In the genomic region with DNA sequence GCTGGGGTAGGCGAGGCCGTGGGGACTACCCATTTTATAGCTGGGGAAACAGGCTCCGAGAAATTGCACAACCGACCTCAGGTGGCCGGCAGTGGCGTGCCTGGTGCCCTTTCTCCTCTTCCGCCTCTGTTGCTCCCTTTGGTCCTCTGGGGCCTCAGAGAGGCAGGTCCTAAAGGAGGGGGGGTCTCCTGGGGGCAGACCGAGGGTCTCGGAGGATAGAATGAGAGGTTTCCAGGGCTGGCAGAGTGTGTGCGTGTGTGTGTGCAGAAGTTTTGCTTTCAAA, we compare ENCODE assay signal across 19 cellular contexts. TPM values are rescaled to one million over a fixed set of nuclear protein-coding genes. Genes with fewer than 3 reads are reported as not detected.
DNase-seq lines count a peak whose midpoint lies in the region; TF ChIP-seq lines count a peak whose summit lies in the region.
"Had no signal": no experiment of that assay in that cellular context is flagged by ENCODE, and none has a peak within 500 bp of the region (broad histone marks: within the 10 kb centered on the region; RNA-seq: fewer than 3 reads in every experiment).

No MANE protein-coding gene starts in this region.

- peak in 1 of 2 experiments; percentile 71 for DNase-seq in HL-60 (ENCODE audit: low read depth in 1 of 2, low spot score in 1 of 2)
- DNase-seq in chondrocyte (ENCODE audit: low spot score): no peak
- no peak for DNase-seq in neural progenitor cell (ENCODE audit: low spot score)
- no peak for DNase-seq in right atrium auricular region (ENCODE audit: low spot score)
- DNase-seq in COR-L47 (lab: John Stamatoyannopoulos, UW): no peak
- DNase-seq in GM10248 (ENCODE audit: extremely low spot score): no peak
- DNase-seq: ACHN, DMS79 treated with DMSO at 0.1 percent for 48 hours, H9, MM.1S, NCI-H1694 treated with DMSO at 0.1 percent for 48 hours, NCI-H2107, NCI-H510A, NCI-H774, PC-9 had no signal

- H3K9me3 Mint-ChIP-seq in chondrocyte (ENCODE audit: low read depth) (no peaks in the 10 kb centered on the region), neural progenitor cell (no peaks in the 10 kb centered on the region)
- H3K9me3 Mint-ChIP-seq: H9 had no signal

- peak overlapping the region in 6 of 10 experiments; percentile 15 to 52 (median 32); a peak in 7 of 20 replicates for H3K4me3 ChIP-seq in BLaER1 treated with 17β-estradiol and CSF1 and Interleukin-3, amounts not matched to agents 10 nM and 100 nM
- H3K4me3 ChIP-seq in HL-60 (replicated peaks; ENCODE audit: insufficient read depth, low read length): no peak overlapping the region
- H3K4me3 ChIP-seq in neural progenitor cell: no peak overlapping the region
- H3K4me3 ChIP-seq in right atrium auricular region: no peak overlapping the region
- H3K4me3 ChIP-seq: PC-9, SJSA1 had no signal

- peak overlapping the region; percentile 42 to 83 (median 75); a peak in 20 of 22 replicates for H3K27ac ChIP-seq in BLaER1 treated with 17β-estradiol and CSF1 and Interleukin-3, amounts not matched to agents 10 nM and 100 nM
- H3K27ac ChIP-seq in HL-60 (replicated peaks) (peak overlapping the region; percentile 50), neural progenitor cell (peak overlapping the region; percentile 37), right atrium auricular region (no peak overlapping the region)
- H3K27ac ChIP-seq: PC-9 had no signal

- peaks cover 20% of the 10 kb centered on the region for H3K4me1 Mint-ChIP-seq in chondrocyte (ENCODE audit: low read depth)
- H3K4me1 Mint-ChIP-seq in neural progenitor cell: no peaks in the 10 kb centered on the region

- peak overlapping the region; percentile 52 to 72 (median 62); a peak in 19 of 22 replicates for H3K9ac ChIP-seq in BLaER1 treated with 17β-estradiol and CSF1 and Interleukin-3, amounts not matched to agents 10 nM and 100 nM
- H3K9ac ChIP-seq in neural progenitor cell: no peak overlapping the region

- no peaks in the 10 kb centered on the region for H3K27me3 ChIP-seq in BLaER1 treated with 17β-estradiol and CSF1 and Interleukin-3, amounts not matched to agents 10 nM and 100 nM
- H3K27me3 ChIP-seq in HL-60 (ENCODE audit: insufficient read depth, poor library complexity, severe bottlenecking): no peaks in the 10 kb centered on the region
- H3K27me3 ChIP-seq in neural progenitor cell: no peaks in the 10 kb centered on the region
- H3K27me3 ChIP-seq in right atrium auricular region: no peaks in the 10 kb centered on the region
- H3K27me3 ChIP-seq: SJSA1 had no signal

- no peak overlapping the region for H3K4me3 Mint-ChIP-seq in chondrocyte (ENCODE audit: unreplicated experiment)
- H3K4me3 Mint-ChIP-seq in neural progenitor cell: no peak overlapping the region
- H3K4me3 Mint-ChIP-seq: CD14-positive monocyte, H9 had no signal

- H3K9me3 ChIP-seq in BLaER1 treated with 17β-estradiol and CSF1 and Interleukin-3, amounts not matched to agents 10 nM and 100 nM (replicated peaks in 1 of 11): no peaks in the 10 kb centered on the region
- H3K9me3 ChIP-seq in neural progenitor cell (ENCODE audit: low read depth) (no peaks in the 10 kb centered on the region), right atrium auricular region (no peaks in the 10 kb centered on the region)
- H3K9me3 ChIP-seq: SJSA1 had no signal

- peak overlapping the region; percentile 51 for H3K27ac Mint-ChIP-seq in chondrocyte (ENCODE audit: unreplicated experiment)
- H3K27ac Mint-ChIP-seq in neural progenitor cell: no peak overlapping the region

- peaks cover 13% of the 10 kb centered on the region for H3K79me2 ChIP-seq in neural progenitor cell (ENCODE audit: low read depth)

- POLR2A ChIA-PET in GM10248 (lab: Yijun Ruan, JAX): interaction anchor here (0.5 kb wide), 1 partner anchor 19 kb away, joined by 4 read pairs; no protein-coding TSS in a partner anchor

- peaks cover 21 to 59% (median 43%) of the 10 kb centered on the region in 10 experiments for H3K4me1 ChIP-seq in BLaER1 treated with 17β-estradiol and CSF1 and Interleukin-3, amounts not matched to agents 10 nM and 100 nM
- H3K4me1 ChIP-seq in neural progenitor cell (no peaks in the 10 kb centered on the region), right atrium auricular region (peaks cover 0 to 15% of the 10 kb centered on the region in 2 donors)

- no peak overlapping the region for H2AFZ ChIP-seq in neural progenitor cell (replicated peaks)
- H2AFZ ChIP-seq: PC-9 had no signal

- H3F3A ChIP-seq in neural progenitor cell (ENCODE audit: low read depth): peaks cover 6% of the 10 kb centered on the region

- H3K36me3 Mint-ChIP-seq in chondrocyte (ENCODE audit: low read depth): peaks cover 7% of the 10 kb centered on the region
- peaks cover 9% of the 10 kb centered on the region for H3K36me3 Mint-ChIP-seq in neural progenitor cell

- TF ChIP-seq CTCF in HL-60 (IDR thresholded peaks at IDR 0.05; ENCODE audit: insufficient read depth, low read length) (no peak), chondrocyte (IDR thresholded peaks at IDR 0.05) (no peak), neural progenitor cell (IDR thresholded peaks at IDR 0.05) (no peak), right atrium auricular region (IDR thresholded peaks at IDR 0.05) (no peak), GM10248 (IDR thresholded peaks at IDR 0.05; ENCODE audit: control extremely low read depth, extremely low read depth, low read depth, missing control alignments) (no peak)

- no peaks in the 10 kb centered on the region for H3K27me3 Mint-ChIP-seq in chondrocyte (ENCODE audit: low read depth)
- peaks cover 5% of the 10 kb centered on the region for H3K27me3 Mint-ChIP-seq in neural progenitor cell (ENCODE audit: insufficient read depth, low read depth)

- CTCF ChIA-PET in GM10248 (lab: Yijun Ruan, JAX): no interaction called here

- H3K36me3 ChIP-seq in BLaER1 treated with 17β-estradiol and CSF1 and Interleukin-3, amounts not matched to agents 10 nM and 100 nM: peaks cover 52 to 86% (median 67%) of the 10 kb centered on the region in 11 experiments
- H3K36me3 ChIP-seq in neural progenitor cell: no peaks in the 10 kb centered on the region
- peaks cover 42% of the 10 kb centered on the region for H3K36me3 ChIP-seq in right atrium auricular region

- H4K20me1 ChIP-seq in BLaER1 treated with 17β-estradiol and CSF1 and Interleukin-3, amounts not matched to agents 10 nM and 100 nM: peaks cover 25 to 74% (median 42%) of the 10 kb centered on the region in 11 experiments
- peaks cover 44% of the 10 kb centered on the region for H4K20me1 ChIP-seq in neural progenitor cell (ENCODE audit: low read depth)

- peak overlapping the region; percentile 58 to 94 (median 86) for H3K4me2 ChIP-seq in BLaER1 treated with 17β-estradiol and CSF1 and Interleukin-3, amounts not matched to agents 10 nM and 100 nM
- no peak overlapping the region for H3K4me2 ChIP-seq in neural progenitor cell
- H3K4me2 ChIP-seq: PC-9 had no signal

RNA-seq across cellular contexts. Expression of a gene that starts 11.3 kb away (rescaled TPM):
- total RNA-seq in chondrocyte: 42.9 to 53.0 TPM (median 45.6 TPM) in 3 replicates
- total RNA-seq in neural progenitor cell (ENCODE audit: low replicate concordance): 36.5 and 51.2 TPM in 2 replicates
- 10 to 100 TPM; 33.1 to 39.2 TPM for total RNA-seq in right atrium auricular region

RNA-seq across cellular contexts. Expression of a gene that starts 11.4 kb away (rescaled TPM):
- 38.4 to 67.1 TPM (median 58.5 TPM) in 3 replicates for total RNA-seq in chondrocyte
- total RNA-seq in neural progenitor cell (ENCODE audit: low replicate concordance): 13.7 and 55.4 TPM in 2 replicates
- total RNA-seq in right atrium auricular region: 100 to 1,000 TPM in 1 of 2 donors, 10 to 100 TPM in 1; 35.4 to 139 TPM

RNA-seq across cellular contexts. Expression of a gene that starts 20.8 kb away (rescaled TPM):
- 45.2 to 49.5 TPM (median 47.3 TPM) in 3 replicates for total RNA-seq in chondrocyte
- total RNA-seq in neural progenitor cell (ENCODE audit: low replicate concordance): 34.7 and 108 TPM in 2 replicates
- 10 to 100 TPM; 25.4 to 27.3 TPM for total RNA-seq in right atrium auricular region

RNA-seq across cellular contexts. Expression of a gene that starts 22.3 kb away (rescaled TPM):
- total RNA-seq in chondrocyte (25.4 to 35.8 TPM (median 28.9 TPM) in 3 replicates), neural progenitor cell (ENCODE audit: low replicate concordance) (30.2 and 49.0 TPM in 2 replicates), right atrium auricular region (10 to 100 TPM; 13.6 to 15.0 TPM)

RNA-seq across cellular contexts. Expression of a gene that starts 36.2 kb away (rescaled TPM):
- total RNA-seq in chondrocyte: 0.38 to 0.47 TPM in 2 of 3 replicates, not detected in the other
- total RNA-seq in neural progenitor cell (ENCODE audit: low replicate concordance): 0.88 and 2.2 TPM in 2 replicates
- 10 to 100 TPM; 10.2 to 15.3 TPM for total RNA-seq in right atrium auricular region
- total RNA-seq: LHCN-M2, SJSA1 had no signal

Comparison
In these comparisons a context has a peak if more than half of its experiments do, and no peak if none do; other contexts are left out.
1. H3K27ac ChIP-seq: peak in BLaER1 treated with 17β-estradiol and CSF1 and Interleukin-3, amounts not matched to agents 10 nM and 100 nM (11 of 11), HL-60 (single experiment) and neural progenitor cell (single experiment); none in right atrium auricular region (0 of 2).
2. H3K4me3 ChIP-seq: peak in BLaER1 treated with 17β-estradiol and CSF1 and Interleukin-3, amounts not matched to agents 10 nM and 100 nM (6 of 10); none in HL-60 (single experiment), neural progenitor cell (single experiment) and right atrium auricular region (0 of 2).